8 cellular contexts compared by ENCODE assay signal in the genomic region with DNA sequence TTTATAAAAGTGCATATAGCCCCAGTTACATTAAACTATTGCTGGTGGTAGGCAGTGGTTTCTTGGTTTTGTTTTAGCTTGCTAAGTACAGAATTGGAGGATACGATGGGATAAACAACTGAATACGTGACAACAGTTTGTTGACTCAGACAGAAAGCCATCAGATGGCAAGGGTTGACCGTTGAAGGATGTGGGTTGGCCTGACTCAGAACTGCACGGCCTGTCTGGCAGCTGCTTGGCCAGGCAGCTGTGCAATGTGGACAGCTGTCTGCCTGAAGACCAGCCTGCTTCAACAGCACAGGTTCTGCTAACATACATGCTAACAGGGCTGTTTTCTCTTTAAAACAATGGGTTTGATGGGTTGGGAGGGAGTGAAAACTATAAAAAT. TPM values are rescaled to one million over a fixed set of nuclear protein-coding genes. Genes with fewer than 3 reads are reported as not detected.
DNase-seq lines count a peak whose midpoint lies in the region; ATAC-seq lines count a peak whose summit lies in the region.

No MANE protein-coding gene starts in this region.

- ATAC-seq in GM21529 (IDR thresholded peaks at IDR 0.05; ENCODE audit: unreplicated experiment) (peak; percentile 99), HG03575 (IDR thresholded peaks at IDR 0.05; ENCODE audit: extremely low read depth, insufficient number of reproducible peaks, low FRiP score, unreplicated experiment) (peak; percentile 98)

- DNase-seq in NCI-H446 treated with DMSO at 0.1 percent for 48 hours (lab: John Stamatoyannopoulos, UW) (peak; percentile 3), NCI-H446 (lab: John Stamatoyannopoulos, UW) (no peak), UCSD-AML1 (lab: John Stamatoyannopoulos, UW; ENCODE audit: unreplicated experiment) (peak; percentile 42), myocyte (ENCODE audit: low read depth) (peak; percentile 98), Kasumi-1 (lab: John Stamatoyannopoulos, UW) (no peak)
- no peak for DNase-seq in stimulated activated CD4-positive, alpha-beta T cell treated with anti-CD3 and anti-CD28 coated beads, Interleukin-12 subunit alpha, Interleukin-12 subunit beta, amount 100 ng/mL, for 4 hours

RNA-seq across cellular contexts. Expression of a gene that starts 46.6 kb away (rescaled TPM):
- total RNA-seq in myocyte = 124 and 145 TPM in 2 replicates
- polyA plus RNA-seq in myocyte (2012) = 60.7 TPM

RNA-seq across cellular contexts. Expression of a gene that starts 46.8 kb away (rescaled TPM):
- 4.9 and 5.4 TPM in 2 replicates for total RNA-seq in myocyte
- 4.7 TPM for polyA plus RNA-seq in myocyte (2012)

Comparison
In these comparisons a context has a peak if more than half of its experiments do, and no peak if none do; other contexts are left out.
1. DNase-seq: peak in NCI-H446 treated with DMSO at 0.1 percent for 48 hours (single experiment), UCSD-AML1 (single experiment) and myocyte (single experiment); none in NCI-H446 (0 of 2), stimulated activated CD4-positive, alpha-beta T cell treated with anti-CD3 and anti-CD28 coated beads, Interleukin-12 subunit alpha, Interleukin-12 subunit beta, amount 100 ng/mL, for 4 hours (single experiment) and Kasumi-1 (0 of 2).